Comparison of ENCODE assay signal across 1 cellular context in genomic region chr17:42288985-42289862, GRCh38.
TF ChIP-seq lines count a peak whose summit lies in the region.

No MANE protein-coding gene starts in this region.

TF ChIP-seq in GM12878, 131 proteins besides CTCF, POLR2A, EP300 and RAD21 (continued from another document):
- TF ChIP-seq ZBTB40 (IDR thresholded peaks at IDR 0.05; ENCODE audit: borderline replicate concordance) (no peak), RBBP5 (conservative IDR thresholded peaks at IDR 0.05) (no peak), CHD4 (IDR thresholded peaks at IDR 0.05) (no peak), MTA2 (IDR thresholded peaks at IDR 0.05; ENCODE audit: low read depth) (0 out of 2 replicates have a peak, but pooled peaks have one; percentile 18), RCOR1 (conservative IDR thresholded peaks at IDR 0.05; ENCODE audit: low read depth, low read length) (no peak), MYC (IDR thresholded peaks at IDR 0.05; ENCODE audit: insufficient read depth, insufficient read length, insufficient replicate concordance, low read length, severe bottlenecking) (no peak), YY1 (IDR thresholded peaks at IDR 0.05; ENCODE audit: low read depth, low read length) (peak; percentile 44; the same call in 1 of the 2 replicates), ZSCAN29 (IDR thresholded peaks at IDR 0.05) (no peak), MTA3 (IDR thresholded peaks at IDR 0.05; ENCODE audit: borderline replicate concordance, low read length) (no peak), EZH2 (IDR thresholded peaks at IDR 0.05; ENCODE audit: borderline replicate concordance, control insufficient read depth, low read depth, low read length) (no peak), KAT2A (conservative IDR thresholded peaks at IDR 0.05; ENCODE audit: control insufficient read depth, low read depth, low read length) (no peak), SIX5 (IDR thresholded peaks at IDR 0.05; ENCODE audit: low read depth, low read length, severe bottlenecking) (no peak), POLR2AphosphoS5 (IDR thresholded peaks at IDR 0.05; ENCODE audit: low read length) (0 out of 2 replicates have a peak, but pooled peaks have one; percentile 38), IKZF1 (conservative IDR thresholded peaks at IDR 0.05) (peak; percentile 9; the same call in 1 of the 2 replicates), JUNB (IDR thresholded peaks at IDR 0.05) (no peak)
